10 cellular contexts compared by ENCODE assay signal in the genomic region with DNA sequence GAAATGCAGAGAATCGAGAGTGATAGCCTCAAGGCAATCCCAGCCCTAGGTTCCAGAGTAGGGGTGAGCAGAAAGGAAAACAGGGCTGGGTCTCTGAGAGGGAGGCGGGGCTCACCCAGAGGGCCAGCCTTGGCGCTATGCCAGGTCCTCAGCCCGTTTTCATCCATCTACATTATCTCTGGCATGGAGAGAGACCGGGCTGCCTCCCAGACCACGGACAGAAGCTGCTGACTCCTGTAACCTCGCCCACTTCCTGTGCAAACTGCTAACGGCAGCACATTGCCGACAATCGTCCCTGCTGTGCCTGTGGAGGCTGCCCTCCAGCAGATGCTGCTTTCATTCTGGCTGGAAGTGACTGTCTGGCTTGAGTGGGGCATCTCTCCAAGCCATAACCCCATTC.
A peak's percentile ranks its signal among the peaks of the same experiment; 100 is the strongest.
DNase-seq lines count a peak whose midpoint lies in the region; ATAC-seq and TF ChIP-seq lines count a peak whose summit lies in the region.
"Had no signal": no experiment of that assay in that cellular context is flagged by ENCODE, and none has a peak within 500 bp of the region (broad histone marks: within the 10 kb centered on the region; RNA-seq: fewer than 3 reads in every experiment).

No MANE protein-coding gene starts in this region.

- H3K4me3 ChIP-seq in vagina: no peak overlapping the region
- H3K4me3 ChIP-seq: psoas muscle had no signal

- intact Hi-C loops in posterior vena cava (cut with DNase I) (no loop called here), vagina (cut with DNase I) (no loop called here), sciatic nerve (cut with DNase I) (no loop called here)

- DNase-seq in ELF-1 (ENCODE audit: low read depth, low spot score) (peak; percentile 63), NOMO-1 treated with DMSO at 0.1 percent for 48 hours (lab: John Stamatoyannopoulos, UW; ENCODE audit: unreplicated experiment) (peak; percentile 38), activated T-helper 1 cell treated with Interleukin-2 at 50 U/mL for 16 hours (ENCODE audit: low read depth) (peak; percentile 37), posterior vena cava (ENCODE audit: low spot score) (peak; percentile 66), vagina (ENCODE audit: extremely low spot score in 2 of 2) (no peak), sciatic nerve (ENCODE audit: low spot score) (no peak), NCI-H1436 treated with DMSO at 0.1 percent for 48 hours (lab: John Stamatoyannopoulos, UW) (no peak)
- DNase-seq: NCI-H1048, psoas muscle had no signal

- no peaks in the 10 kb centered on the region for H3K4me1 ChIP-seq in vagina
- H3K4me1 ChIP-seq: psoas muscle had no signal

- ATAC-seq in HG02981 (IDR thresholded peaks at IDR 0.05; ENCODE audit: unreplicated experiment): no peak
- ATAC-seq in sciatic nerve: no peak

- H3K9me3 ChIP-seq in vagina: no peaks in the 10 kb centered on the region
- H3K9me3 ChIP-seq: psoas muscle had no signal

- no peak for TF ChIP-seq CTCF in vagina (IDR thresholded peaks at IDR 0.05)

- no peaks in the 10 kb centered on the region for H3K36me3 ChIP-seq in vagina

- peaks cover 4% of the 10 kb centered on the region for H3K27me3 ChIP-seq in vagina

- no peak for TF ChIP-seq POLR2A in vagina (IDR thresholded peaks at IDR 0.05)

- H3K27ac ChIP-seq in vagina: no peak overlapping the region
- H3K27ac ChIP-seq: psoas muscle had no signal

Comparison
In these comparisons a context has a peak if more than half of its experiments do, and no peak if none do; other contexts are left out.
1. DNase-seq: peak in ELF-1 (single experiment), NOMO-1 treated with DMSO at 0.1 percent for 48 hours (single experiment), activated T-helper 1 cell treated with Interleukin-2 at 50 U/mL for 16 hours (single experiment) and posterior vena cava (single experiment); none in vagina (0 of 2), sciatic nerve (single experiment) and NCI-H1436 treated with DMSO at 0.1 percent for 48 hours (single experiment).